Comparison of ENCODE assay signal across 13 cellular contexts in genomic region chr1:13570924-13571323, GRCh38. TPM values are rescaled to one million over a fixed set of nuclear protein-coding genes. Genes with fewer than 3 reads are reported as not detected.
DNase-seq lines count a peak whose midpoint lies in the region; ATAC-seq, FAIRE-seq and TF ChIP-seq lines count a peak whose summit lies in the region.
"Had no signal": no experiment of that assay in that cellular context is flagged by ENCODE, and none has a peak within 500 bp of the region (broad histone marks: within the 10 kb centered on the region; RNA-seq: fewer than 3 reads in every experiment).

No MANE protein-coding gene starts in this region.

- no peaks in the 10 kb centered on the region for H3K79me1 ChIP-seq in mesendoderm (ENCODE audit: low read length)

- no TSS peak for BruUV-seq in HCT116 (replicated peaks; lab: Mats Ljungman, UMichigan)
- BruUV-seq in GM12878 (replicated peaks; lab: Mats Ljungman, UMichigan), result no TSS peak

- no peak overlapping the region for H3K27ac Mint-ChIP-seq in activated T-cell treated with anti-CD3 and anti-CD28 coated beads, Interleukin-2, amount 50 U/mL, for 24 hours
- H3K27ac Mint-ChIP-seq: effector memory CD8-positive, alpha-beta T cell; naive thymus-derived CD4-positive, alpha-beta T cell had no signal

- CTCF ChIA-PET in HCT116 (lab: Charles Lee), result no interaction called here
- CTCF ChIA-PET in GM12878 (lab: Yijun Ruan, JAX), result no interaction called here

- no peak overlapping the region for H2AK5ac ChIP-seq in mesendoderm (ENCODE audit: low read length)

- ATAC-seq in HCT116 (peak; percentile 49; the same call in 1 of the 2 replicates), GM12878 (0 out of 3 replicates have a peak, but pooled peaks have one; percentile 31), HG02623 (IDR thresholded peaks at IDR 0.05; ENCODE audit: unreplicated experiment) (no peak)
- ATAC-seq: effector memory CD8-positive, alpha-beta T cell; naive thymus-derived CD4-positive, alpha-beta T cell had no signal

- H2BK120ac ChIP-seq in mesendoderm (ENCODE audit: low read depth, low read length), result no peak overlapping the region

- H2AFZ ChIP-seq in HCT116 (ENCODE audit: low read depth, low read length, poor library complexity, severe bottlenecking), result no peak overlapping the region
- H2AFZ ChIP-seq in GM12878 (ENCODE audit: control insufficient read depth, low read depth, low read length), result no peak overlapping the region

- no peak for DNase-seq in GM06990 (ENCODE audit: extremely low read depth, insufficient read length)
- DNase-seq in HCT116 (ENCODE audit: low read depth, low spot score), result no peak
- DNase-seq in GM12878 (ENCODE audit: low read depth, low spot score), result no peak
- DNase-seq in mesendoderm, result peak; percentile 58
- no peak for DNase-seq in iPS-NIHi11 (ENCODE audit: low spot score)
- DNase-seq in activated T-cell treated with anti-CD3 and anti-CD28 coated beads, Interleukin-2, amount 50 U/mL, for 24 hours, result no peak
- DNase-seq in hippocampal formation (lab: John Stamatoyannopoulos, UW), result no peak
- DNase-seq: effector memory CD8-positive, alpha-beta T cell; naive thymus-derived CD4-positive, alpha-beta T cell; NCI-H187 treated with DMSO at 0.1 percent for 48 hours; stimulated activated CD4-positive, alpha-beta T cell treated with anti-CD3 and anti-CD28 coated beads, Interleukin-15, amount 100 ng/mL, for 24 hours had no signal

- H3K79me2 ChIP-seq in HCT116 (ENCODE audit: insufficient read depth, low read length) (no peaks in the 10 kb centered on the region), GM12878 (ENCODE audit: control insufficient read depth, insufficient read depth, low read length) (no peaks in the 10 kb centered on the region), mesendoderm (ENCODE audit: control insufficient read depth, insufficient read depth, low read length) (no peaks in the 10 kb centered on the region)

- H3K36me3 Mint-ChIP-seq in activated T-cell treated with anti-CD3 and anti-CD28 coated beads, Interleukin-2, amount 50 U/mL, for 24 hours (ENCODE audit: low read depth), result no peaks in the 10 kb centered on the region
- H3K36me3 Mint-ChIP-seq: naive thymus-derived CD4-positive, alpha-beta T cell had no signal

- no peak overlapping the region for H3K4ac ChIP-seq in mesendoderm (ENCODE audit: low read depth, low read length)

- H3K27me3 Mint-ChIP-seq in activated T-cell treated with anti-CD3 and anti-CD28 coated beads, Interleukin-2, amount 50 U/mL, for 24 hours, result peaks cover 23% of the 10 kb centered on the region

- WGBS in GM12878 (ENCODE audit: insufficient coverage, insufficient replicate concordance, low lambda C conversion rate, missing lambda C conversion rate), result 29% methylated on average over 5 of the region's 5 CpGs
- no CpG with 5 or more reads among the region's 5 CpGs for WGBS in mesendoderm (ENCODE audit: extremely low coverage, insufficient coverage, low lambda C conversion rate)

- no peaks in the 10 kb centered on the region for H3K9me3 ChIP-seq in HCT116 (ENCODE audit: control insufficient read depth in 1 of 2, insufficient read depth in 1 of 2, low read depth in 1 of 2, low read length in 2 of 2)
- H3K9me3 ChIP-seq in GM12878 (replicated peaks; ENCODE audit: control insufficient read depth, insufficient read depth, low read length), result no peaks in the 10 kb centered on the region

- SMC1A ChIA-PET in GM12878 (lab: Charles Lee; ENCODE audit: uncharacterized antibody, unreplicated experiment), result no interaction called here

- H3K23ac ChIP-seq in mesendoderm (ENCODE audit: low read length), result no peak overlapping the region

- H3K4me1 ChIP-seq in HCT116 (ENCODE audit: control insufficient read depth in 1 of 2, insufficient read depth in 2 of 2, low read length in 2 of 2), result no peaks in the 10 kb centered on the region; a peak in 1 of 4 replicates
- no peaks in the 10 kb centered on the region for H3K4me1 ChIP-seq in GM12878 (ENCODE audit: control insufficient read depth, insufficient read depth, low read length)
- H3K4me1 ChIP-seq in mesendoderm (ENCODE audit: control insufficient read depth, low read depth, low read length), result peaks cover under 1% of the 10 kb centered on the region

- FAIRE-seq in GM12878 (lab: Jason Lieb, UNC), result no peak

- no peaks in the 10 kb centered on the region for H3K4me1 Mint-ChIP-seq in activated T-cell treated with anti-CD3 and anti-CD28 coated beads, Interleukin-2, amount 50 U/mL, for 24 hours (ENCODE audit: low read depth)
- H3K4me1 Mint-ChIP-seq: naive thymus-derived CD4-positive, alpha-beta T cell had no signal

- H3K4me2 ChIP-seq in HCT116 (ENCODE audit: low read length) (no peak overlapping the region), GM12878 (ENCODE audit: control insufficient read depth, insufficient read depth) (no peak overlapping the region), mesendoderm (ENCODE audit: low read length) (no peak overlapping the region)

- no peak for TF ChIP-seq EP300 in GM12878 (IDR thresholded peaks at IDR 0.05; ENCODE audit: borderline replicate concordance in 1 of 2, control insufficient read depth in 1 of 2, low read depth in 2 of 2, low read length in 2 of 2)

- no peak overlapping the region for H2BK5ac ChIP-seq in mesendoderm (ENCODE audit: low read length)

- H3K4me3 ChIP-seq in GM06990 (replicated peaks; ENCODE audit: low read depth, low read length) (no peak overlapping the region), HCT116 (replicated peaks in 1 of 2; ENCODE audit: low read depth in 1 of 2, low read length in 2 of 2) (no peak overlapping the region), GM12878 (no peak overlapping the region), mesendoderm (ENCODE audit: low read length) (no peak overlapping the region)

- H3K18ac ChIP-seq in mesendoderm (ENCODE audit: low read length), result no peak overlapping the region

- RAD21 ChIA-PET in HCT116 (lab: Charles Lee; ENCODE audit: low non-redundant PET in 1 of 2, low total read pairs in 2 of 2, uncharacterized antibody in 2 of 2, unreplicated experiment in 2 of 2) (no interaction called here), GM12878 (lab: Charles Lee; ENCODE audit: unreplicated experiment) (no interaction called here)

- no peaks in the 10 kb centered on the region for H3K9me3 Mint-ChIP-seq in activated T-cell treated with anti-CD3 and anti-CD28 coated beads, Interleukin-2, amount 50 U/mL, for 24 hours
- H3K9me3 Mint-ChIP-seq: effector memory CD8-positive, alpha-beta T cell had no signal

- no peak overlapping the region for H3K56ac ChIP-seq in mesendoderm (ENCODE audit: low read length)

- no peak overlapping the region for H2BK15ac ChIP-seq in mesendoderm (replicated peaks; ENCODE audit: low read depth)

- POLR2A ChIA-PET in HCT116 (lab: Charles Lee) (no interaction called here), GM12878 (lab: Charles Lee) (no interaction called here)

- no peak overlapping the region for H4K8ac ChIP-seq in mesendoderm (ENCODE audit: low read depth, low read length)

- TF ChIP-seq CTCF in GM06990 (IDR thresholded peaks at IDR 0.05; ENCODE audit: insufficient read depth, low read length, poor library complexity, severe bottlenecking) (peak; percentile 44), HCT116 (IDR thresholded peaks at IDR 0.05 in 2 of 3, conservative IDR thresholded peaks at IDR 0.05 in 1 of 3; ENCODE audit: borderline replicate concordance in 1 of 3, insufficient read depth in 1 of 3, low read depth in 2 of 3, low read length in 2 of 3) (peak; percentile 26 to 63 (median 60); a peak in 5 of 6 replicates), GM12878 (IDR thresholded peaks at IDR 0.05 in 2 of 3, conservative IDR thresholded peaks at IDR 0.05 in 1 of 3; ENCODE audit: control insufficient read depth in 2 of 3, extremely low read depth in 1 of 3, insufficient read depth in 1 of 3, low read depth in 3 of 3, low read length in 3 of 3) (peak; percentile 30 to 56 (median 51))

- H3K36me3 ChIP-seq in GM06990 (ENCODE audit: control insufficient read depth, insufficient read depth, low read length), result no peaks in the 10 kb centered on the region
- no peaks in the 10 kb centered on the region for H3K36me3 ChIP-seq in HCT116 (ENCODE audit: control insufficient read depth in 1 of 2, insufficient read depth in 2 of 2, low read length in 2 of 2)
- no peaks in the 10 kb centered on the region for H3K36me3 ChIP-seq in GM12878 (ENCODE audit: control insufficient read depth in 2 of 2, insufficient read depth in 2 of 2, low read length in 1 of 2)
- no peaks in the 10 kb centered on the region for H3K36me3 ChIP-seq in mesendoderm (ENCODE audit: control insufficient read depth, insufficient read depth, low read length)

- intact Hi-C loops in HCT116 (cut with micrococcal nuclease) (no loop called here), GM12878 (cut with micrococcal nuclease; ENCODE audit: unreplicated experiment) (no loop called here)

- no peak overlapping the region for H4K5ac ChIP-seq in mesendoderm (ENCODE audit: low read length)

- in situ Hi-C loops in GM12878 (cut with MboI), result no loop called here

- TF ChIP-seq POLR2A in HCT116 (IDR thresholded peaks at IDR 0.05; ENCODE audit: borderline replicate concordance, extremely low read depth, insufficient read depth, insufficient read length), result no peak
- no peak for TF ChIP-seq POLR2A in GM12878 (IDR thresholded peaks at IDR 0.05; ENCODE audit: low read depth, low read length)

- H3K9ac ChIP-seq in HCT116 (ENCODE audit: low read length) (no peak overlapping the region), GM12878 (ENCODE audit: control insufficient read depth, insufficient read depth, low read length) (no peak overlapping the region), mesendoderm (ENCODE audit: low read length) (no peak overlapping the region)

- TF ChIP-seq RAD21 in HCT116 (IDR thresholded peaks at IDR 0.05; ENCODE audit: low read depth) (peak; percentile 23; the same call in 1 of the 2 replicates), GM12878 (IDR thresholded peaks at IDR 0.05; ENCODE audit: insufficient read depth, low read depth, low read length) (no peak)

- no peak overlapping the region for H3K4me3 Mint-ChIP-seq in activated T-cell treated with anti-CD3 and anti-CD28 coated beads, Interleukin-2, amount 50 U/mL, for 24 hours
- H3K4me3 Mint-ChIP-seq: effector memory CD8-positive, alpha-beta T cell; naive thymus-derived CD4-positive, alpha-beta T cell had no signal

- H3K9me2 ChIP-seq in HCT116 (ENCODE audit: insufficient read depth), result no peaks in the 10 kb centered on the region

- H3K27ac ChIP-seq in HCT116 (ENCODE audit: low read depth, low read length), result no peak overlapping the region
- no peak overlapping the region for H3K27ac ChIP-seq in GM12878 (ENCODE audit: control insufficient read depth, insufficient read depth)
- no peak overlapping the region for H3K27ac ChIP-seq in mesendoderm (ENCODE audit: low read depth, low read length)

- H3K27me3 ChIP-seq in GM06990 (replicated peaks; ENCODE audit: control insufficient read depth, insufficient read depth, low read length) (no peaks in the 10 kb centered on the region), HCT116 (ENCODE audit: insufficient read depth, low read length) (no peaks in the 10 kb centered on the region), GM12878 (replicated peaks in 1 of 2; ENCODE audit: control insufficient read depth in 2 of 2, insufficient read depth in 2 of 2, low read length in 1 of 2) (no peaks in the 10 kb centered on the region), mesendoderm (ENCODE audit: insufficient read depth, low read length, poor library complexity) (no peaks in the 10 kb centered on the region)

- H4K20me1 ChIP-seq in HCT116 (ENCODE audit: insufficient read depth) (no peaks in the 10 kb centered on the region), GM12878 (ENCODE audit: control insufficient read depth, insufficient read depth) (no peaks in the 10 kb centered on the region)

RNA-seq across cellular contexts. Expression of gene PDPN, which starts 12.7 kb away (rescaled TPM):
- total RNA-seq in HCT116 (2021; ENCODE audit: unreplicated experiment) (not detected), GM12878 (2014; rRNA removed) (not detected in 2 replicates), GM12878 (2014; rRNA removed; fragmentation: Illumina TruSeq; extraction: Trizol) (not detected in 2 replicates), GM12878 (2021) (0.21 TPM in 1 of 2 replicates, not detected in the other)
- not detected in 2 replicates for polyA plus RNA-seq in HCT116 (2012)
- total RNA-seq in GM12878 (2013; cell fraction: nucleolus; rRNA removed), result not detected in 2 replicates
- not detected for polyA plus RNA-seq in GM12878 (2011; ENCODE audit: low read depth)
- polyA plus RNA-seq in GM12878 (2011; rRNA removed) (not detected in 2 replicates), GM12878 (2014; fragmentation: Illumina TruSeq; extraction: Trizol) (not detected in 2 replicates), GM12878 (2014; fragmentation: Nextera tagmentation; extraction: Ambion mirVana) (not detected), GM12878 (2014; rRNA removed) (not detected in 2 replicates), GM12878 (2016; fragmentation: Nextera tagmentation; extraction: Ambion mirVana) (not detected)
- not detected in 2 replicates for polyA plus RNA-seq in GM12878 (2011; cell fraction: cytosol; rRNA removed)
- polyA plus RNA-seq in GM12878 (2011; cell fraction: nucleus; rRNA removed), result not detected in 2 replicates
- polyA plus RNA-seq in GM12878 (2012), result not detected in 2 replicates
- polyA minus RNA-seq in GM12878 (2011; rRNA and poly(A)+ RNA removed), result not detected in 2 replicates
- not detected in 2 replicates for polyA minus RNA-seq in GM12878 (2011; cell fraction: cytosol; rRNA and poly(A)+ RNA removed)
- polyA minus RNA-seq in GM12878 (2011; cell fraction: nucleus; rRNA and poly(A)+ RNA removed), result not detected in 2 replicates
- polyA plus RNA-seq in mesendoderm (2013, experiment 1 of 2), result 65.8 TPM
- polyA plus RNA-seq in mesendoderm (2013, experiment 2 of 2), result 69.3 TPM
- total RNA-seq: T-helper 2 cell treated with Interferon-gamma antibody and Interleukin-4, amounts not matched to agents 100 ng/mL and 5 ng/mL, for 36 hours had no signal
- polyA plus RNA-seq: naive thymus-derived CD4-positive, alpha-beta T cell had no signal

RNA-seq across cellular contexts. Expression of gene LRRC38, which starts 57.1 kb away (rescaled TPM):
- total RNA-seq in HCT116 (2021; ENCODE audit: unreplicated experiment), result not detected
- not detected in 2 replicates for polyA plus RNA-seq in HCT116 (2012)
- total RNA-seq in GM12878 (2013; cell fraction: nucleolus; rRNA removed), result not detected in 2 replicates
- total RNA-seq in GM12878 (2014; rRNA removed), result not detected in 2 replicates
- not detected in 2 replicates for total RNA-seq in GM12878 (2014; rRNA removed; fragmentation: Illumina TruSeq; extraction: Trizol)
- not detected in 2 replicates for total RNA-seq in GM12878 (2021)
- not detected for polyA plus RNA-seq in GM12878 (2011; ENCODE audit: low read depth)
- not detected in 2 replicates for polyA plus RNA-seq in GM12878 (2011; rRNA removed)
- not detected in 2 replicates for polyA plus RNA-seq in GM12878 (2011; cell fraction: cytosol; rRNA removed)
- polyA plus RNA-seq in GM12878 (2011; cell fraction: nucleus; rRNA removed), result not detected in 2 replicates
- polyA plus RNA-seq in GM12878 (2012), result not detected in 2 replicates
- not detected in 2 replicates for polyA plus RNA-seq in GM12878 (2014; fragmentation: Illumina TruSeq; extraction: Trizol)
- polyA plus RNA-seq in GM12878 (2014; fragmentation: Nextera tagmentation; extraction: Ambion mirVana), result not detected
- not detected in 2 replicates for polyA plus RNA-seq in GM12878 (2014; rRNA removed)
- not detected for polyA plus RNA-seq in GM12878 (2016; fragmentation: Nextera tagmentation; extraction: Ambion mirVana)
- not detected in 2 replicates for polyA minus RNA-seq in GM12878 (2011; rRNA and poly(A)+ RNA removed)
- polyA minus RNA-seq in GM12878 (2011; cell fraction: cytosol; rRNA and poly(A)+ RNA removed), result not detected in 2 replicates
- not detected in 2 replicates for polyA minus RNA-seq in GM12878 (2011; cell fraction: nucleus; rRNA and poly(A)+ RNA removed)
- 0.14 TPM for polyA plus RNA-seq in mesendoderm (2013, experiment 1 of 2)
- 0.17 TPM for polyA plus RNA-seq in mesendoderm (2013, experiment 2 of 2)
- total RNA-seq: naive thymus-derived CD4-positive, alpha-beta T cell; T-helper 2 cell treated with Interferon-gamma antibody and Interleukin-4, amounts not matched to agents 100 ng/mL and 5 ng/mL, for 36 hours had no signal
- polyA plus RNA-seq: naive thymus-derived CD4-positive, alpha-beta T cell had no signal
